8 cellular contexts compared by ENCODE assay signal in the genomic region with DNA sequence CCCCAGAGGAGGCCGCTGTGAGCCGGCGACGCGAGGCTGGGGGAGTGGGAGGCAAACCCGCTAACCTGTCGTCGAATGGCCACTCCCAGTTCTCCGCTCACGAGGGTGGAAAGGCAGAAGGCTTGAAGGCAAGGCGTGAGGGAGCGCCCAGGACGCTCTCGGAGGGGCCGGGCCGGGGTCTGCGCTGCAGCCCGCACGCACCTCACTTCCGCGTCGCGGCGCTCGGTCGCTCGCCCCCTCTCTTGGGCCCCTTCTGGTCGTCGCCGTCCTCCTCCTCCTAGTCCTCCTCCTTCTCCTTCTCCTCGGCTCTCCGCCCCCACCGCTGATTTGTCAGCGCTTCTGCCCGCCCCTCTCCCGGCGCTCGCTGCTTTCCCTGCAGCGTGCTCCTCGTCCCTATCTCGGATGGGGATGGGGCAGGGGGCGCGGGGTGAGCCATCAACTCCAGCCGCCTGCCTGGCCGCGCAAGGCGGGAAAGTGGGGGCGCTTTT. TPM values are rescaled to one million over a fixed set of nuclear protein-coding genes. Genes with fewer than 3 reads are reported as not detected.
DNase-seq lines count a peak whose midpoint lies in the region; FAIRE-seq and TF ChIP-seq lines count a peak whose summit lies in the region.

A gene (minus strand): TSS at position 265 of the 488 bp plus-strand sequence. CDS start 1,494 bp downstream, outside the sequence.

- H4K20me1 ChIP-seq in H9 (ENCODE audit: control insufficient read depth, insufficient read depth, insufficient read length): no peaks in the 10 kb centered on the region

- FAIRE-seq in H54 (lab: Jason Lieb, UNC): no peak

- no peaks in the 10 kb centered on the region for H3K79me1 ChIP-seq in H9 (ENCODE audit: insufficient read depth, low read depth, low read length, poor library complexity, severe bottlenecking)

- H3K4me2 ChIP-seq in H9 (ENCODE audit: insufficient read depth, insufficient read length, low read length): peak within 1 kb of the TSS; percentile 98

- H3K4ac ChIP-seq in H9 (ENCODE audit: low read depth, low read length): no peak within 1 kb of the TSS

- WGBS in H9 (ENCODE audit: extremely low coverage, insufficient read length, low lambda C conversion rate): no CpG with 5 or more reads among the region's 48 CpGs

- no peak within 1 kb of the TSS for H2BK12ac ChIP-seq in H9 (ENCODE audit: insufficient read length, low read depth, low read length)

- H3K27ac Mint-ChIP-seq in H9: peak within 1 kb of the TSS; percentile 10 to 92 (median 72); a peak in 5 of 7 replicates

- peaks cover 26% of the 10 kb centered on the region for H3K27me3 Mint-ChIP-seq in H9 (ENCODE audit: low read depth)

- H2BK120ac ChIP-seq in H9 (ENCODE audit: low read depth, low read length, poor library complexity, severe bottlenecking): no peak within 1 kb of the TSS

- no peak within 1 kb of the TSS for H2BK5ac ChIP-seq in H9 (ENCODE audit: insufficient read length, low read length)

- H3K27ac ChIP-seq in H9 (ENCODE audit: insufficient read length, low read depth, low read length): no peak within 1 kb of the TSS
- H3K27ac ChIP-seq in muscle layer of colon (ENCODE audit: low read depth, low read length): peak within 1 kb of the TSS; percentile 27
- peak within 1 kb of the TSS; percentile 7 for H3K27ac ChIP-seq in stomach smooth muscle (ENCODE audit: low read length)

- H3K4me3 ChIP-seq in BJ (ENCODE audit: low read depth, low read length) (peak within 1 kb of the TSS; percentile 52), muscle layer of colon (ENCODE audit: low read depth in 1 of 2, low read length in 2 of 2) (peak within 1 kb of the TSS; percentile 63 to 67), stomach smooth muscle (ENCODE audit: low read length in 2 of 2) (peak within 1 kb of the TSS; percentile 73 to 75)

- H2AFZ ChIP-seq in H9 (ENCODE audit: low read length): peak within 1 kb of the TSS; percentile 94

- no peak within 1 kb of the TSS for H4K8ac ChIP-seq in H9 (replicated peaks; ENCODE audit: insufficient read length, low read depth, low read length)

- peaks cover 20 to 23% of the 10 kb centered on the region in 2 experiments for H3K4me1 Mint-ChIP-seq in H9

- peak within 1 kb of the TSS; percentile 63 for H3K9ac ChIP-seq in H9 (ENCODE audit: extremely low read depth, insufficient read length, low read length)
- peak within 1 kb of the TSS; percentile 17 for H3K9ac ChIP-seq in muscle layer of colon (ENCODE audit: low read length)
- H3K9ac ChIP-seq in stomach smooth muscle (ENCODE audit: low read length in 2 of 2): peak within 1 kb of the TSS in 1 of 2 donors; percentile 17

- H3K79me2 ChIP-seq in H9 (ENCODE audit: insufficient read depth, low read length): no peaks in the 10 kb centered on the region

- no peak within 1 kb of the TSS for H2BK15ac ChIP-seq in H9 (ENCODE audit: low read depth, low read length)

- H3K36me3 Mint-ChIP-seq in H9 (ENCODE audit: insufficient read depth in 1 of 3, low read depth in 3 of 3): peaks cover 3 to 14% (median 8%) of the 10 kb centered on the region in 3 experiments; a peak in 4 of 7 replicates

- H3K56ac ChIP-seq in H9 (ENCODE audit: insufficient read length, low read depth, low read length): no peak within 1 kb of the TSS

- no peak for TF ChIP-seq POLR2A in H54 (IDR thresholded peaks at IDR 0.05; ENCODE audit: low read depth, low read length)

- H3K23ac ChIP-seq in H9 (ENCODE audit: insufficient read length, low read depth, low read length): no peak within 1 kb of the TSS

- H3K9me3 ChIP-seq in H9 (ENCODE audit: control insufficient read depth, low read depth, low read length) (no peaks in the 10 kb centered on the region), muscle layer of colon (ENCODE audit: low read length) (no peaks in the 10 kb centered on the region), stomach smooth muscle (ENCODE audit: control insufficient read depth in 2 of 2, low read length in 2 of 2) (no peaks in the 10 kb centered on the region)

- H3K14ac ChIP-seq in H9 (ENCODE audit: insufficient read depth, low read length): peak within 1 kb of the TSS; percentile 42; the same call in 1 of the 2 replicates

- H3K18ac ChIP-seq in H9 (ENCODE audit: insufficient read length, low read depth, low read length): no peak within 1 kb of the TSS

- H3K36me3 ChIP-seq in BJ (ENCODE audit: control insufficient read depth, insufficient read depth, low read length) (no peaks in the 10 kb centered on the region), muscle layer of colon (ENCODE audit: insufficient read depth, low read length) (no peaks in the 10 kb centered on the region), stomach smooth muscle (ENCODE audit: control insufficient read depth in 2 of 2, insufficient read depth in 2 of 2, low read length in 2 of 2) (no peaks in the 10 kb centered on the region)

- no peak within 1 kb of the TSS for H4K5ac ChIP-seq in H9 (ENCODE audit: insufficient read length, low read depth, low read length)

- no peaks in the 10 kb centered on the region for H3K9me3 Mint-ChIP-seq in H9

- no peak within 1 kb of the TSS for H2AK5ac ChIP-seq in H9 (ENCODE audit: insufficient read length, low read length)

- no peak within 1 kb of the TSS for H4K91ac ChIP-seq in H9 (ENCODE audit: insufficient read length, low read depth, low read length)

- CTCF ChIA-PET in BJ (lab: Yijun Ruan, JAX): no interaction called here

- peaks cover 2% of the 10 kb centered on the region; the same call in 1 of the 2 replicates for H3K4me1 ChIP-seq in H9 (ENCODE audit: insufficient read depth, low read length)
- peaks cover 8% of the 10 kb centered on the region for H3K4me1 ChIP-seq in muscle layer of colon (ENCODE audit: insufficient read depth, low read length)
- peaks cover 3% of the 10 kb centered on the region for H3K4me1 ChIP-seq in stomach smooth muscle (ENCODE audit: control insufficient read depth, insufficient read depth, low read length)

- DNase-seq in BJ (ENCODE audit: low read depth): no peak
- peak; percentile 93 for DNase-seq in H9
- peak; percentile 81 for DNase-seq in NCI-H748 (lab: John Stamatoyannopoulos, UW; ENCODE audit: unreplicated experiment)
- peak; percentile 41 for DNase-seq in activated naive CD4-positive, alpha-beta T cell treated with Interleukin-2 at 50 U/mL for 16 hours
- DNase-seq in fibroblast of the conjunctiva (ENCODE audit: low read depth): peak; percentile 16
- DNase-seq in H54 (ENCODE audit: insufficient read length, low spot score): no peak

- no peak within 1 kb of the TSS for H3T11ph ChIP-seq in H9 (ENCODE audit: low read length)

- peaks cover 13% of the 10 kb centered on the region for H3K23me2 ChIP-seq in H9 (ENCODE audit: insufficient read length, low read depth, low read length, poor library complexity, severe bottlenecking)

- TF ChIP-seq CTCF in BJ (IDR thresholded peaks at IDR 0.05; ENCODE audit: insufficient read depth, low read depth, low read length): no peak
- TF ChIP-seq CTCF in H9 (conservative IDR thresholded peaks at IDR 0.05): no peak

- H2BK20ac ChIP-seq in H9 (ENCODE audit: low read depth, low read length, poor library complexity, severe bottlenecking): no peak within 1 kb of the TSS

- peak within 1 kb of the TSS; percentile 80 to 92 for H3K4me3 Mint-ChIP-seq in H9

- H3K27me3 ChIP-seq in BJ (ENCODE audit: control insufficient read depth, insufficient read depth, low read length): peaks cover 30% of the 10 kb centered on the region
- peaks cover 6% of the 10 kb centered on the region; the same call in 1 of the 2 replicates for H3K27me3 ChIP-seq in H9 (ENCODE audit: insufficient read depth, low read length)
- peaks cover 5 to 31% of the 10 kb centered on the region in 2 donors for H3K27me3 ChIP-seq in muscle layer of colon (ENCODE audit: control insufficient read depth in 1 of 2, insufficient read depth in 2 of 2, low read length in 2 of 2)
- H3K27me3 ChIP-seq in stomach smooth muscle (ENCODE audit: control insufficient read depth in 1 of 2, insufficient read depth in 2 of 2, low read length in 2 of 2): peaks cover 20 to 40% of the 10 kb centered on the region in 2 donors

- POLR2A ChIA-PET in BJ (lab: Charles Lee): no interaction called here

RNA-seq across cellular contexts. Expression of the gene that starts here (rescaled TPM):
- polyA plus RNA-seq in BJ (2011; rRNA removed): 0.18 and 0.50 TPM in 2 replicates
- polyA minus RNA-seq in BJ (2011; rRNA and poly(A)+ RNA removed): not detected in 2 replicates
- 8.5 and 8.6 TPM in 2 replicates for total RNA-seq in H9 (2021)

Comparison
In these comparisons a context has a peak if more than half of its experiments do, and no peak if none do; other contexts are left out.
1. DNase-seq: peak in H9 (single experiment), NCI-H748 (single experiment), activated naive CD4-positive, alpha-beta T cell treated with Interleukin-2 at 50 U/mL for 16 hours (single experiment) and fibroblast of the conjunctiva (single experiment); none in BJ (single experiment) and H54 (single experiment).
2. Peak in every context shown above with its lines, with median percentiles within 50 percentile points of each other: H3K4me3 ChIP-seq.